2 cellular contexts compared by ENCODE assay signal in the genomic region with DNA sequence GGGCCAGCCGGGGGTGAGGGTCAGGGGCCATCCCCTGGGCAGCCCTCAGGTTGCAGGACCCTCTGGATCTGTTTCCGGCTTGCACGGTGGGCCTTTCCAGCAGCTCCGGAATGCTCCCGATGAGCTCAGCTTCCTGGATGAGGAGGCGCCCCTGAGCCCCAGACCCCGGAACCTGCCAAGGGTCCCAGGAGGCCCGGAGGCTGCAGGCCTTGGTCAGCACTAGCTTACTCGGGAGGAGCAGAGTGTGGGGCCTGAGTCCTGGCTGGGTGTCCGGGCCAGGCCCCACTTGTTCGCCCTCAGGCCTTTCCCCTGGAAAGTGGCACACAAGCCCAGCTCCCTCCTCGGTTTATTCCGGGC.
TF ChIP-seq lines count a peak whose summit lies in the region.

No MANE protein-coding gene starts in this region.

TF ChIP-seq in HCT116, 20 proteins besides CTCF, POLR2A, EP300 and RAD21:
- TF ChIP-seq ZNF274 (IDR thresholded peaks at IDR 0.05; ENCODE audit: low read depth, low read length), result no peak
- TF ChIP-seq CBX3 (IDR thresholded peaks at IDR 0.05; ENCODE audit: low read depth), result no peak
- TF ChIP-seq EZH2phosphoT487 (IDR thresholded peaks at IDR 0.05; ENCODE audit: borderline replicate concordance), result no peak
- no peak for TF ChIP-seq SIN3A (IDR thresholded peaks at IDR 0.05; ENCODE audit: low read depth)
- TF ChIP-seq, protein P1, sequence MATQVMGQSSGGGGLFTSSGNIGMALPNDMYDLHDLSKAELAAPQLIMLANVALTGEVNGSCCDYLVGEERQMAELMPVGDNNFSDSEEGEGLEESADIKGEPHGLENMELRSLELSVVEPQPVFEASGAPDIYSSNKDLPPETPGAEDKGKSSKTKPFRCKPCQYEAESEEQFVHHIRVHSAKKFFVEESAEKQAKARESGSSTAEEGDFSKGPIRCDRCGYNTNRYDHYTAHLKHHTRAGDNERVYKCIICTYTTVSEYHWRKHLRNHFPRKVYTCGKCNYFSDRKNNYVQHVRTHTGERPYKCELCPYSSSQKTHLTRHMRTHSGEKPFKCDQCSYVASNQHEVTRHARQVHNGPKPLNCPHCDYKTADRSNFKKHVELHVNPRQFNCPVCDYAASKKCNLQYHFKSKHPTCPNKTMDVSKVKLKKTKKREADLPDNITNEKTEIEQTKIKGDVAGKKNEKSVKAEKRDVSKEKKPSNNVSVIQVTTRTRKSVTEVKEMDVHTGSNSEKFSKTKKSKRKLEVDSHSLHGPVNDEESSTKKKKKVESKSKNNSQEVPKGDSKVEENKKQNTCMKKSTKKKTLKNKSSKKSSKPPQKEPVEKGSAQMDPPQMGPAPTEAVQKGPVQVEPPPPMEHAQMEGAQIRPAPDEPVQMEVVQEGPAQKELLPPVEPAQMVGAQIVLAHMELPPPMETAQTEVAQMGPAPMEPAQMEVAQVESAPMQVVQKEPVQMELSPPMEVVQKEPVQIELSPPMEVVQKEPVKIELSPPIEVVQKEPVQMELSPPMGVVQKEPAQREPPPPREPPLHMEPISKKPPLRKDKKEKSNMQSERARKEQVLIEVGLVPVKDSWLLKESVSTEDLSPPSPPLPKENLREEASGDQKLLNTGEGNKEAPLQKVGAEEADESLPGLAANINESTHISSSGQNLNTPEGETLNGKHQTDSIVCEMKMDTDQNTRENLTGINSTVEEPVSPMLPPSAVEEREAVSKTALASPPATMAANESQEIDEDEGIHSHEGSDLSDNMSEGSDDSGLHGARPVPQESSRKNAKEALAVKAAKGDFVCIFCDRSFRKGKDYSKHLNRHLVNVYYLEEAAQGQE (IDR thresholded peaks at IDR 0.05; ENCODE audit: low read depth), result no peak
- no peak for TF ChIP-seq ZFX (IDR thresholded peaks at IDR 0.05)
- TF ChIP-seq, protein P2, sequence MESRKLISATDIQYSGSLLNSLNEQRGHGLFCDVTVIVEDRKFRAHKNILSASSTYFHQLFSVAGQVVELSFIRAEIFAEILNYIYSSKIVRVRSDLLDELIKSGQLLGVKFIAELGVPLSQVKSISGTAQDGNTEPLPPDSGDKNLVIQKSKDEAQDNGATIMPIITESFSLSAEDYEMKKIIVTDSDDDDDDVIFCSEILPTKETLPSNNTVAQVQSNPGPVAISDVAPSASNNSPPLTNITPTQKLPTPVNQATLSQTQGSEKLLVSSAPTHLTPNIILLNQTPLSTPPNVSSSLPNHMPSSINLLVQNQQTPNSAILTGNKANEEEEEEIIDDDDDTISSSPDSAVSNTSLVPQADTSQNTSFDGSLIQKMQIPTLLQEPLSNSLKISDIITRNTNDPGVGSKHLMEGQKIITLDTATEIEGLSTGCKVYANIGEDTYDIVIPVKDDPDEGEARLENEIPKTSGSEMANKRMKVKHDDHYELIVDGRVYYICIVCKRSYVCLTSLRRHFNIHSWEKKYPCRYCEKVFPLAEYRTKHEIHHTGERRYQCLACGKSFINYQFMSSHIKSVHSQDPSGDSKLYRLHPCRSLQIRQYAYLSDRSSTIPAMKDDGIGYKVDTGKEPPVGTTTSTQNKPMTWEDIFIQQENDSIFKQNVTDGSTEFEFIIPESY (IDR thresholded peaks at IDR 0.05; ENCODE audit: extremely low read depth, insufficient replicate concordance, low read length), result no peak
- no peak for TF ChIP-seq SRF (IDR thresholded peaks at IDR 0.05; ENCODE audit: low read depth)
- no peak for TF ChIP-seq FOSL1 (IDR thresholded peaks at IDR 0.05; ENCODE audit: low read depth)
- TF ChIP-seq EGR1 (IDR thresholded peaks at IDR 0.05; ENCODE audit: low read depth), result no peak
- TF ChIP-seq, protein P3, sequence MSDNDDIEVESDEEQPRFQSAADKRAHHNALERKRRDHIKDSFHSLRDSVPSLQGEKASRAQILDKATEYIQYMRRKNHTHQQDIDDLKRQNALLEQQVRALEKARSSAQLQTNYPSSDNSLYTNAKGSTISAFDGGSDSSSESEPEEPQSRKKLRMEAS (IDR thresholded peaks at IDR 0.05), result no peak
- no peak for TF ChIP-seq POLR2AphosphoS5 (IDR thresholded peaks at IDR 0.05; ENCODE audit: low read depth, low read length)
- TF ChIP-seq YY1 (IDR thresholded peaks at IDR 0.05; ENCODE audit: extremely low read depth, insufficient replicate concordance, low read depth, low read length), result no peak
- TF ChIP-seq SP1 (IDR thresholded peaks at IDR 0.05; ENCODE audit: low read depth), result no peak

TF ChIP-seq in H1, 55 proteins besides CTCF, POLR2A, EP300 and RAD21:
- TF ChIP-seq CBX8 (IDR thresholded peaks at IDR 0.05; ENCODE audit: borderline replicate concordance, low read depth, low read length) (no peak), RNF2 (IDR thresholded peaks at IDR 0.05; ENCODE audit: borderline replicate concordance, low read depth, low read length, missing control alignments, poor library complexity, severe bottlenecking) (no peak), RFX5 (IDR thresholded peaks at IDR 0.05; ENCODE audit: borderline replicate concordance, low read depth, low read length) (no peak)
